ENCODE assay signal across 13 cellular contexts in the genomic region with DNA sequence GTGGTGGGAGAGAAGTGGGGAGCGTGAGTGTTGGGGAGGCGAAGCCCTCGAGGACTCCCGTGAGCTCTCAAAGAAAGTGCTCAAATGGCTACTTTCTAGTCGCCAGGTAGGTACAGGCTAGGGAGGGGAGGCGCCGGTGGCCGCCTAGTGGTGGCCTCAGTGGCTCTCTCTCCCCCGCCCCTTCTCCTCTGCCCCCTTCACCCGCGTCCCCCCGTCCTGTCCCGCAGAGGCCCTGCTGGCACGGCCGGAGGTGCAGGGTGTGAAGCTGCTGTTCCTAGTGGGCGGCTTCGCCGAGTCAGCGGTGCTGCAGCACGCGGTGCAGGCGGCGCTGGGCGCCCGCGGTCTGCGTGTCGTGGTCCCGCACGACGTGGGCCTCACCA. TPM values are rescaled to one million over a fixed set of nuclear protein-coding genes. Genes with fewer than 3 reads are reported as not detected.
DNase-seq lines count a peak whose midpoint lies in the region; TF ChIP-seq lines count a peak whose summit lies in the region.
"Had no signal": no experiment of that assay in that cellular context is flagged by ENCODE, and none has a peak within 500 bp of the region (broad histone marks: within the 10 kb centered on the region; RNA-seq: fewer than 3 reads in every experiment).

No MANE protein-coding gene starts in this region.

- peaks cover 13% of the 10 kb centered on the region for H3K4me1 Mint-ChIP-seq in brain

- no peak for TF ChIP-seq EP300 in suprapubic skin (IDR thresholded peaks at IDR 0.05)

- no peak overlapping the region for H3K27ac ChIP-seq in suprapubic skin
- H3K27ac ChIP-seq: 22Rv1 had no signal

- H3K4me1 ChIP-seq in suprapubic skin: peaks cover 27% of the 10 kb centered on the region

- 83% methylated on average over 14 of the region's 31 CpGs for WGBS in suprapubic skin

- DNase-seq in DMS53 (lab: John Stamatoyannopoulos, UW): peak; percentile 58
- DNase-seq in DMS53 treated with DMSO at 0.1 percent for 48 hours (lab: John Stamatoyannopoulos, UW; ENCODE audit: unreplicated experiment): no peak
- DNase-seq in kidney epithelial cell (ENCODE audit: low read depth): no peak
- DNase-seq in suprapubic skin (ENCODE audit: low spot score in 2 of 2): no peak
- no peak for DNase-seq in NCI-H2227 (lab: John Stamatoyannopoulos, UW; ENCODE audit: unreplicated experiment)
- DNase-seq in DMS79 (lab: John Stamatoyannopoulos, UW): no peak
- DNase-seq in stimulated activated CD4-positive, alpha-beta T cell treated with anti-CD3 and anti-CD28 coated beads, Interleukin-15, amount 100 ng/mL, for 24 hours: no peak

- peaks cover 0 to 4% (median 0%) of the 10 kb centered on the region in 5 experiments for H3K9me3 Mint-ChIP-seq in brain
- H3K9me3 Mint-ChIP-seq: activated CD8-positive, alpha-beta T cell treated with anti-CD3 and anti-CD28 coated beads for 36 hours; stimulated activated naive CD8-positive, alpha-beta T cell treated with anti-CD3 and anti-CD28 coated beads, Interleukin-15, Interleukin-2, amounts not matched to agents 100 ng/mL and 50 ng/mL, for 24 hours had no signal

- H3K4me3 ChIP-seq in kidney epithelial cell (ENCODE audit: low read depth, low read length) (no peak overlapping the region), suprapubic skin (peak overlapping the region; percentile 49)

- TF ChIP-seq CTCF in brain (conservative IDR thresholded peaks at IDR 0.05): no peak
- peak; percentile 18 for TF ChIP-seq CTCF in kidney epithelial cell (IDR thresholded peaks at IDR 0.05; ENCODE audit: insufficient read depth, low read length, poor library complexity, severe bottlenecking)
- TF ChIP-seq CTCF in suprapubic skin (IDR thresholded peaks at IDR 0.05): no peak

- H3K4me3 Mint-ChIP-seq in brain: peak overlapping the region in 3 of 5 experiments; percentile 44 to 68 (median 54)
- H3K4me3 Mint-ChIP-seq: activated CD8-positive, alpha-beta T cell treated with anti-CD3 and anti-CD28 coated beads for 36 hours had no signal

- H3K27me3 ChIP-seq in kidney epithelial cell (ENCODE audit: control insufficient read depth, insufficient read depth, low read length) (peaks cover 44% of the 10 kb centered on the region), suprapubic skin (peaks cover 3% of the 10 kb centered on the region)

- no peaks in the 10 kb centered on the region for H3K9me3 ChIP-seq in suprapubic skin

- TF ChIP-seq POLR2A in suprapubic skin (IDR thresholded peaks at IDR 0.05): no peak

- peaks cover 65% of the 10 kb centered on the region for H3K27me3 Mint-ChIP-seq in brain
- H3K27me3 Mint-ChIP-seq: activated CD8-positive, alpha-beta T cell treated with anti-CD3 and anti-CD28 coated beads for 36 hours; stimulated activated naive CD8-positive, alpha-beta T cell treated with anti-CD3 and anti-CD28 coated beads, Interleukin-15, Interleukin-2, amounts not matched to agents 100 ng/mL and 50 ng/mL, for 24 hours had no signal

- peaks cover 1% of the 10 kb centered on the region for H3K36me3 ChIP-seq in kidney epithelial cell (ENCODE audit: control insufficient read depth, insufficient read depth, low read length)
- H3K36me3 ChIP-seq in suprapubic skin: peaks cover 24% of the 10 kb centered on the region

- H3K36me3 Mint-ChIP-seq in brain: peaks cover 14% of the 10 kb centered on the region

- H3K27ac Mint-ChIP-seq in brain: no peak overlapping the region
- H3K27ac Mint-ChIP-seq: activated CD8-positive, alpha-beta T cell treated with anti-CD3 and anti-CD28 coated beads for 36 hours; stimulated activated naive CD8-positive, alpha-beta T cell treated with anti-CD3 and anti-CD28 coated beads, Interleukin-15, Interleukin-2, amounts not matched to agents 100 ng/mL and 50 ng/mL, for 24 hours had no signal

RNA-seq across cellular contexts. Expression of a gene that starts 16.3 kb away (rescaled TPM):
- polyA plus RNA-seq in brain (ENCODE audit: insufficient read depth, low read depth, low replicate concordance): 54.2 TPM
- 34.8 and 35.2 TPM in 2 replicates for total RNA-seq in kidney epithelial cell
- total RNA-seq in suprapubic skin: 10 to 100 TPM in 3 of 4 donors, 1 to 10 TPM in 1; 8.4 to 20.3 (median 18.9) TPM

RNA-seq across cellular contexts. Expression of a gene that starts 18.8 kb away (rescaled TPM):
- polyA plus RNA-seq in brain (ENCODE audit: insufficient read depth, low read depth, low replicate concordance): 2.7 TPM
- 0.08 and 0.68 TPM in 2 replicates for total RNA-seq in kidney epithelial cell
- 1 to 10 TPM; 1.9 to 8.7 (median 4.4) TPM for total RNA-seq in suprapubic skin
- total RNA-seq: activated CD8-positive, alpha-beta T cell treated with anti-CD3 and anti-CD28 coated beads for 36 hours; NCI-H460; T-helper 2 cell treated with Interferon-gamma antibody and Interleukin-4, amounts not matched to agents 100 ng/mL and 5 ng/mL, for 36 hours had no signal

RNA-seq across cellular contexts. Expression of a gene that starts 30.0 kb away (rescaled TPM):
- 1.0 TPM for polyA plus RNA-seq in brain (ENCODE audit: insufficient read depth, low read depth, low replicate concordance)
- total RNA-seq in kidney epithelial cell (0.07 TPM in 1 of 2 replicates, not detected in the other), suprapubic skin (not detected)

RNA-seq across cellular contexts. Expression of a gene that starts 35.3 kb away (rescaled TPM):
- 122 TPM for polyA plus RNA-seq in brain (ENCODE audit: insufficient read depth, low read depth, low replicate concordance)
- total RNA-seq in kidney epithelial cell: 66.2 and 73.3 TPM in 2 replicates
- 10 to 100 TPM; 57.0 to 81.4 (median 66.4) TPM for total RNA-seq in suprapubic skin

RNA-seq across cellular contexts. Expression of a gene that starts 38.9 kb away (rescaled TPM):
- 0.97 TPM for polyA plus RNA-seq in brain (ENCODE audit: insufficient read depth, low read depth, low replicate concordance)
- total RNA-seq in kidney epithelial cell (not detected in 2 replicates), suprapubic skin (1 to 10 TPM in 2 of 4 donors, under 1 TPM in 2; 0.60 to 3.5 (median 1.1) TPM)
- total RNA-seq: activated CD8-positive, alpha-beta T cell treated with anti-CD3 and anti-CD28 coated beads for 36 hours; NCI-H460; T-helper 2 cell treated with Interferon-gamma antibody and Interleukin-4, amounts not matched to agents 100 ng/mL and 5 ng/mL, for 36 hours had no signal
